1 cellular context compared by ENCODE assay signal in genomic region chr7:107643407-107643806, GRCh38.
TF ChIP-seq lines count a peak whose summit lies in the region.

No MANE protein-coding gene starts in this region.

TF ChIP-seq in IMR-90, 13 proteins besides CTCF, POLR2A, EP300 and RAD21:
- TF ChIP-seq FOS (IDR thresholded peaks at IDR 0.05; ENCODE audit: low read depth, low read length): no peak
- no peak for TF ChIP-seq CHD1 (IDR thresholded peaks at IDR 0.05; ENCODE audit: low read depth, low read length)
- TF ChIP-seq NFE2L2 (IDR thresholded peaks at IDR 0.05; ENCODE audit: low read depth, low read length): no peak
- no peak for TF ChIP-seq USF2 (IDR thresholded peaks at IDR 0.05; ENCODE audit: low read depth, low read length)
- TF ChIP-seq SMC3 (IDR thresholded peaks at IDR 0.05; ENCODE audit: low read depth, low read length): no peak
- no peak for TF ChIP-seq MAFK (IDR thresholded peaks at IDR 0.05; ENCODE audit: low read depth, low read length)
- no peak for TF ChIP-seq ELK1 (IDR thresholded peaks at IDR 0.05; ENCODE audit: borderline replicate concordance, low read depth, low read length)
- TF ChIP-seq BHLHE40 (IDR thresholded peaks at IDR 0.05; ENCODE audit: low read depth, low read length): no peak
- no peak for TF ChIP-seq CEBPB (IDR thresholded peaks at IDR 0.05; ENCODE audit: low read depth, low read length)
- TF ChIP-seq RFX5 (IDR thresholded peaks at IDR 0.05; ENCODE audit: low read depth, low read length): no peak
- no peak for TF ChIP-seq MXI1 (IDR thresholded peaks at IDR 0.05; ENCODE audit: borderline replicate concordance, low read depth, low read length)
- no peak for TF ChIP-seq RCOR1 (IDR thresholded peaks at IDR 0.05; ENCODE audit: insufficient replicate concordance, low read length)
- no peak for TF ChIP-seq MAZ (IDR thresholded peaks at IDR 0.05; ENCODE audit: borderline replicate concordance, low read depth, low read length)
